Comparison of ENCODE assay signal across 8 cellular contexts in the genomic region with DNA sequence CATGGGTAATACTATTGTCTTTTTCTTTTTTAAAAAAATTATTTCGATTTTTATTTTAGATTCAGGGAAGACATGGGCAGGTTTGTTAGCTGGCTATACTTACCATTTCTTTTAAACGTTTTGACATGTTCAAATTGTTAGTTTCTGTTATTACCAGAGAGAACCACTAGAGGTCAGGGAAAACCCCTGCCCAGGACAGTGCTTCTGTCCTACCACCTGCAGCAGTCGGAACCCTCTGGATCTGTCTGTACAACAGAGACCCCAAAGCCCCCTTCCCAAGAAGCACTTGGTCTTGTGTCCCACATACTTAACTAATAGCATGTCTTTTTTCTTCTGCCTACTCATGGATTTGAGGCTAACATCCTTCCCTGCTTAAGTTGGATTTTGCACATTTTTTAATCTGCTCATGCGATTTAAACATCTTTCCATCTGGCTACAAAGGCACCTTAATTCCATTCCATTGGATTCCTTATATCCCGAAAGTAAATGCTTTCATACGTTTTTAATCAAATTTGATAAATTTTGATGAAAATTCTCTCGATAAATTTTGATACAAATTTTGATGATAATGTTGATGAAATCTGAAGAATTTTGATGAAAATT. TPM values are rescaled to one million over a fixed set of nuclear protein-coding genes. Genes with fewer than 3 reads are reported as not detected.
DNase-seq lines count a peak whose midpoint lies in the region; ATAC-seq lines count a peak whose summit lies in the region.

No MANE protein-coding gene starts in this region.

- in situ Hi-C loops in T47D (cut with HindIII; ENCODE audit: low pct_unique_long_range_greater_than_20kb, low sequenced_read_pairs) = no loop called here

- peak; percentile 56 for DNase-seq in DMS79 treated with DMSO at 0.1 percent for 48 hours (lab: John Stamatoyannopoulos, UW)
- DNase-seq in DMS79 (lab: John Stamatoyannopoulos, UW) = no peak
- peak; percentile 82 for DNase-seq in NCI-H82 (lab: John Stamatoyannopoulos, UW)
- peak; percentile 69 to 72 for DNase-seq in T47D (ENCODE audit: low read depth in 1 of 2, low spot score in 1 of 2)
- DNase-seq in left lobe of liver (ENCODE audit: low spot score) = no peak
- no peak for DNase-seq in NK-92 (lab: John Stamatoyannopoulos, UW; ENCODE audit: unreplicated experiment)

- ATAC-seq in GM19463 (IDR thresholded peaks at IDR 0.05; ENCODE audit: unreplicated experiment) = peak; percentile 92
- ATAC-seq in HG03354 (IDR thresholded peaks at IDR 0.05; ENCODE audit: poor library complexity, severe bottlenecking, unreplicated experiment) = peak; percentile 96
- peak; percentile 91 for ATAC-seq in left lobe of liver

RNA-seq across cellular contexts. Expression of a gene that starts 10.0 kb away (rescaled TPM):
- total RNA-seq in left lobe of liver = 49.9 TPM

Comparison
In these comparisons a context has a peak if more than half of its experiments do, and no peak if none do; other contexts are left out.
1. DNase-seq: peak in DMS79 treated with DMSO at 0.1 percent for 48 hours (single experiment), NCI-H82 (single experiment) and T47D (2 of 2); none in DMS79 (single experiment), left lobe of liver (single experiment) and NK-92 (single experiment).
2. Peak in every context shown above with its lines, with median percentiles within 50 percentile points of each other: ATAC-seq.